1 cellular context compared by ENCODE assay signal in genomic region chr19:35114656-35115537, GRCh38.
TF ChIP-seq lines count a peak whose summit lies in the region.

No MANE protein-coding gene starts in this region.

TF ChIP-seq in GM23338, 12 proteins besides CTCF, POLR2A, EP300 and RAD21 (continued from another document):
- TF ChIP-seq REST (IDR thresholded peaks at IDR 0.05; ENCODE audit: unreplicated experiment) (no peak), CREB1 (CRISPR knock-in tag; IDR thresholded peaks at IDR 0.05; ENCODE audit: low read depth) (no peak), POLR2AphosphoS5 (IDR thresholded peaks at IDR 0.05; ENCODE audit: low read depth) (no peak), ZNF331 (CRISPR knock-in tag; IDR thresholded peaks at IDR 0.05; ENCODE audit: low read depth) (no peak), EZH2 (IDR thresholded peaks at IDR 0.05; ENCODE audit: low read depth, unreplicated experiment) (no peak), EZH2phosphoT487 (IDR thresholded peaks at IDR 0.05; ENCODE audit: unreplicated experiment) (no peak), STAT1 (IDR thresholded peaks at IDR 0.05; ENCODE audit: unreplicated experiment) (no peak)
